18 cellular contexts compared by ENCODE assay signal in genomic region chr11:12273618-12273995, GRCh38.
DNase-seq lines count a peak whose midpoint lies in the region; ATAC-seq and TF ChIP-seq lines count a peak whose summit lies in the region.
"Had no signal": no experiment of that assay in that cellular context is flagged by ENCODE, and none has a peak within 500 bp of the region (broad histone marks: within the 10 kb centered on the region; RNA-seq: fewer than 3 reads in every experiment).

No MANE protein-coding gene starts in this region.

- DNase-seq in activated naive CD4-positive, alpha-beta T cell treated with anti-CD3 and anti-CD28 coated beads, Interleukin-2, amount 50 U/mL, for 72 hours (ENCODE audit: low spot score in 2 of 2): no peak
- no peak for DNase-seq in activated naive CD4-positive, alpha-beta T cell treated with anti-CD3 and anti-CD28 coated beads for 36 hours
- DNase-seq in SJSA1 (ENCODE audit: low read depth in 1 of 2, low spot score in 2 of 2) (no peak), mesenchymal stem cell (no peak), smooth muscle cell (lab: John Stamatoyannopoulos, UW; ENCODE audit: unreplicated experiment) (no peak), NK-92 (lab: John Stamatoyannopoulos, UW; ENCODE audit: unreplicated experiment) (no peak)
- DNase-seq in naive thymus-derived CD8-positive, alpha-beta T cell: no peak
- DNase-seq: CD4-positive, alpha-beta memory T cell; NCI-H1436; NCI-H1930; NCI-H345; NCI-H526; PC-9; SJCRH30 had no signal

- POLR2A ChIA-PET in naive thymus-derived CD8-positive, alpha-beta T cell (lab: Charles Lee): no interaction called here

- H3K36me3 ChIP-seq in SJSA1: no peaks in the 10 kb centered on the region
- peaks cover 0 to 4% of the 10 kb centered on the region in 2 experiments for H3K36me3 ChIP-seq in mesenchymal stem cell (ENCODE audit: control insufficient read depth in 1 of 2, insufficient read depth in 2 of 2, low read depth in 1 of 2, low read length in 2 of 2)
- no peaks in the 10 kb centered on the region for H3K36me3 ChIP-seq in smooth muscle cell (ENCODE audit: low read depth)
- H3K36me3 ChIP-seq: SJCRH30 had no signal

- H3K14ac ChIP-seq in mesenchymal stem cell (ENCODE audit: low read length in 2 of 2): no peak overlapping the region

- H3K9me3 ChIP-seq in SJSA1 (replicated peaks) (no peaks in the 10 kb centered on the region; the same call in 1 of the 2 replicates), mesenchymal stem cell (ENCODE audit: control insufficient read depth, low read length) (no peaks in the 10 kb centered on the region), smooth muscle cell (replicated peaks; ENCODE audit: low read depth) (no peaks in the 10 kb centered on the region)
- H3K9me3 ChIP-seq: A549, SJCRH30 had no signal

- no peak overlapping the region for H4K8ac ChIP-seq in mesenchymal stem cell (ENCODE audit: low read length)

- no peaks in the 10 kb centered on the region for H4K20me1 ChIP-seq in smooth muscle cell (ENCODE audit: low read depth)

- H3F3A ChIP-seq in smooth muscle cell (ENCODE audit: low read depth): peaks cover 3% of the 10 kb centered on the region

- H3K4me1 Mint-ChIP-seq in activated naive CD4-positive, alpha-beta T cell treated with anti-CD3 and anti-CD28 coated beads for 36 hours (ENCODE audit: low read depth): no peaks in the 10 kb centered on the region
- H3K4me1 Mint-ChIP-seq in naive thymus-derived CD8-positive, alpha-beta T cell: no peaks in the 10 kb centered on the region

- no peaks in the 10 kb centered on the region for H3K9me3 Mint-ChIP-seq in activated naive CD4-positive, alpha-beta T cell treated with anti-CD3 and anti-CD28 coated beads, Interleukin-2, amount 50 U/mL, for 72 hours
- no peaks in the 10 kb centered on the region for H3K9me3 Mint-ChIP-seq in activated naive CD4-positive, alpha-beta T cell treated with anti-CD3 and anti-CD28 coated beads for 36 hours
- H3K9me3 Mint-ChIP-seq in naive thymus-derived CD8-positive, alpha-beta T cell: no peaks in the 10 kb centered on the region
- H3K9me3 Mint-ChIP-seq: CD4-positive, alpha-beta memory T cell had no signal

- H2AFZ ChIP-seq in mesenchymal stem cell (ENCODE audit: low read depth, low read length): no peak overlapping the region
- no peak overlapping the region for H2AFZ ChIP-seq in smooth muscle cell (ENCODE audit: low read depth)
- H2AFZ ChIP-seq: PC-9 had no signal

- no peak overlapping the region for H2BK12ac ChIP-seq in mesenchymal stem cell (ENCODE audit: low read length in 2 of 2)

- H3K4me1 ChIP-seq in SJSA1 (replicated peaks) (peaks cover 39% of the 10 kb centered on the region), mesenchymal stem cell (ENCODE audit: control insufficient read depth, insufficient read depth, low read depth, low read length) (peaks cover 21% of the 10 kb centered on the region), smooth muscle cell (ENCODE audit: low read depth) (peaks cover 5% of the 10 kb centered on the region)

- H3K27me3 ChIP-seq in SJSA1 (replicated peaks) (no peaks in the 10 kb centered on the region), mesenchymal stem cell (ENCODE audit: control insufficient read depth in 1 of 2, insufficient read depth in 1 of 2, low read length in 2 of 2) (no peaks in the 10 kb centered on the region), smooth muscle cell (ENCODE audit: low read depth) (no peaks in the 10 kb centered on the region)
- H3K27me3 ChIP-seq: SJCRH30 had no signal

- TF ChIP-seq CTCF in smooth muscle cell (IDR thresholded peaks at IDR 0.05; ENCODE audit: borderline replicate concordance, insufficient read depth, poor library complexity, severe bottlenecking): no peak

- H3K9ac ChIP-seq in mesenchymal stem cell (ENCODE audit: low read length) (no peak overlapping the region), smooth muscle cell (ENCODE audit: low read depth) (no peak overlapping the region)
- H3K9ac ChIP-seq: KMS-11 had no signal

- no peak overlapping the region for H2BK15ac ChIP-seq in mesenchymal stem cell (ENCODE audit: low read depth, poor library complexity, severe bottlenecking)

- H3K18ac ChIP-seq in mesenchymal stem cell (ENCODE audit: low read depth in 1 of 2, low read length in 2 of 2): no peak overlapping the region

- H3K36me3 Mint-ChIP-seq in activated naive CD4-positive, alpha-beta T cell treated with anti-CD3 and anti-CD28 coated beads, Interleukin-2, amount 50 U/mL, for 72 hours: no peaks in the 10 kb centered on the region
- no peaks in the 10 kb centered on the region for H3K36me3 Mint-ChIP-seq in activated naive CD4-positive, alpha-beta T cell treated with anti-CD3 and anti-CD28 coated beads for 36 hours (ENCODE audit: low read depth)
- no peaks in the 10 kb centered on the region for H3K36me3 Mint-ChIP-seq in naive thymus-derived CD8-positive, alpha-beta T cell
- H3K36me3 Mint-ChIP-seq: CD4-positive, alpha-beta memory T cell had no signal

- H3K79me2 ChIP-seq in smooth muscle cell (ENCODE audit: low read depth): no peaks in the 10 kb centered on the region

- no peak overlapping the region for H3K4me3 Mint-ChIP-seq in activated naive CD4-positive, alpha-beta T cell treated with anti-CD3 and anti-CD28 coated beads for 36 hours
- H3K4me3 Mint-ChIP-seq in naive thymus-derived CD8-positive, alpha-beta T cell: no peak overlapping the region
- H3K4me3 Mint-ChIP-seq: CD4-positive, alpha-beta memory T cell had no signal

- CTCF ChIA-PET in activated naive CD4-positive, alpha-beta T cell treated with anti-CD3 and anti-CD28 coated beads for 36 hours (lab: Charles Lee): no interaction called here

- 97% methylated on average over 2 of the region's 2 CpGs for WGBS in mesenchymal stem cell
- 100% methylated on average over 2 of the region's 2 CpGs for WGBS in smooth muscle cell (ENCODE audit: low lambda C conversion rate)

- peak overlapping the region; percentile 2 for H2AK5ac ChIP-seq in mesenchymal stem cell (ENCODE audit: low read length, severe bottlenecking)

- no peaks in the 10 kb centered on the region for H3K79me1 ChIP-seq in mesenchymal stem cell (replicated peaks; ENCODE audit: low read length, poor library complexity, severe bottlenecking)

- H3K23ac ChIP-seq in mesenchymal stem cell (ENCODE audit: low read length in 2 of 2): no peak overlapping the region

- peak overlapping the region; percentile 19 for H3K27ac ChIP-seq in SJSA1
- H3K27ac ChIP-seq in mesenchymal stem cell (ENCODE audit: low read length, poor library complexity, severe bottlenecking): no peak overlapping the region
- peak overlapping the region; percentile 76 for H3K27ac ChIP-seq in smooth muscle cell (ENCODE audit: low read depth)
- H3K27ac ChIP-seq: A549, KMS-11, PC-9, RWPE1, SJCRH30 had no signal

- ATAC-seq in activated naive CD4-positive, alpha-beta T cell treated with anti-CD3 and anti-CD28 coated beads, Interleukin-2, amount 50 U/mL, for 72 hours: no peak
- ATAC-seq in GM18868 (IDR thresholded peaks at IDR 0.05; ENCODE audit: unreplicated experiment): no peak
- no peak for ATAC-seq in naive thymus-derived CD8-positive, alpha-beta T cell
- ATAC-seq: A549 had no signal

- no peak overlapping the region for H2BK5ac ChIP-seq in mesenchymal stem cell (ENCODE audit: low read depth, low read length, poor library complexity, severe bottlenecking)

- H3K4me2 ChIP-seq in mesenchymal stem cell (ENCODE audit: low read length, poor library complexity, severe bottlenecking) (no peak overlapping the region), smooth muscle cell (peak overlapping the region; percentile 39)
- H3K4me2 ChIP-seq: A549, KMS-11, PC-9 had no signal

- no peaks in the 10 kb centered on the region for H3K27me3 Mint-ChIP-seq in activated naive CD4-positive, alpha-beta T cell treated with anti-CD3 and anti-CD28 coated beads for 36 hours (ENCODE audit: low read depth)
- no peaks in the 10 kb centered on the region for H3K27me3 Mint-ChIP-seq in naive thymus-derived CD8-positive, alpha-beta T cell
- H3K27me3 Mint-ChIP-seq: CD4-positive, alpha-beta memory T cell had no signal

- no peak overlapping the region for H3K4me3 ChIP-seq in SJSA1
- no peak overlapping the region for H3K4me3 ChIP-seq in mesenchymal stem cell (ENCODE audit: insufficient read depth in 1 of 2, low read depth in 1 of 2, low read length in 2 of 2)
- no peak overlapping the region for H3K4me3 ChIP-seq in smooth muscle cell
- H3K4me3 ChIP-seq: A549, PC-9, SJCRH30 had no signal

- no peak overlapping the region for H2BK120ac ChIP-seq in mesenchymal stem cell (ENCODE audit: low read depth, low read length)

- intact Hi-C loops in activated naive CD4-positive, alpha-beta T cell treated with anti-CD3 and anti-CD28 coated beads for 36 hours (cut with micrococcal nuclease): no loop called here

- no peak overlapping the region for H3K4ac ChIP-seq in mesenchymal stem cell (ENCODE audit: low read depth in 1 of 2, low read length in 2 of 2)

- H4K91ac ChIP-seq in mesenchymal stem cell (ENCODE audit: low read length): no peak overlapping the region

- peak overlapping the region; percentile 26 to 56 for H3K27ac Mint-ChIP-seq in activated naive CD4-positive, alpha-beta T cell treated with anti-CD3 and anti-CD28 coated beads, Interleukin-2, amount 50 U/mL, for 72 hours
- H3K27ac Mint-ChIP-seq in activated naive CD4-positive, alpha-beta T cell treated with anti-CD3 and anti-CD28 coated beads for 36 hours: no peak overlapping the region
- H3K27ac Mint-ChIP-seq in naive thymus-derived CD8-positive, alpha-beta T cell: peak overlapping the region in 2 of 10 donors; percentile 19 to 32
